1 cellular context compared by ENCODE assay signal in the genomic region with DNA sequence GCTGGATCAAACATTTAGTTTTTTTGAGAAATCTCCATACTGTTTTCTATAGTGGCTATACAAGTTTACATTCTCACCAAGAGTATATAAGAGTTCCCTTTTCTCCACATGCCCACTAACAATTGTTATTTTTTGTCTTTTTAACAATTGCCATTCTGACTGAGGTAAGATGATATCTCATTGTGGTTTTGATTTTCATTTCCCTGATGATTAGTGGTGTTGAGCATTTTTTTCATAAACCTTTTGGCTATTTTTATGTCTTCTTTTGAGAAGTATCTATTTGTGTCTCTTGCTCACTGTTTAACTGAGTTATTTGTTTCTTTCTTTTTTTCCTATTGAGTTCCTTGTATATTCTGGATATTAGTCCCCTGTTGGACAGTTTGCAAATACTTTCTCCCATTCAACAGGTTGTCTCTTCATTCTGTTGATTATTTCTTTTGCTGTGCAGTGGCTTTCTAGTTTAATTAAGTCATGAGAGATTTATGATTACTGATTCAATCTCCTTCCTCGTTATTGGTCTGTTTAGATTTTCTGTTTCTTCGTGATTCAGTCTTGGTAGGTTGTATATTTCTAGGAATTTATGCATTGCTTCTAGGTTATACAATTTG.
TF ChIP-seq lines count a peak whose summit lies in the region.

No MANE protein-coding gene starts in this region.

TF ChIP-seq in HCT116, 20 proteins besides CTCF, POLR2A, EP300 and RAD21 (continued from another document):
- TF ChIP-seq, protein P1, sequence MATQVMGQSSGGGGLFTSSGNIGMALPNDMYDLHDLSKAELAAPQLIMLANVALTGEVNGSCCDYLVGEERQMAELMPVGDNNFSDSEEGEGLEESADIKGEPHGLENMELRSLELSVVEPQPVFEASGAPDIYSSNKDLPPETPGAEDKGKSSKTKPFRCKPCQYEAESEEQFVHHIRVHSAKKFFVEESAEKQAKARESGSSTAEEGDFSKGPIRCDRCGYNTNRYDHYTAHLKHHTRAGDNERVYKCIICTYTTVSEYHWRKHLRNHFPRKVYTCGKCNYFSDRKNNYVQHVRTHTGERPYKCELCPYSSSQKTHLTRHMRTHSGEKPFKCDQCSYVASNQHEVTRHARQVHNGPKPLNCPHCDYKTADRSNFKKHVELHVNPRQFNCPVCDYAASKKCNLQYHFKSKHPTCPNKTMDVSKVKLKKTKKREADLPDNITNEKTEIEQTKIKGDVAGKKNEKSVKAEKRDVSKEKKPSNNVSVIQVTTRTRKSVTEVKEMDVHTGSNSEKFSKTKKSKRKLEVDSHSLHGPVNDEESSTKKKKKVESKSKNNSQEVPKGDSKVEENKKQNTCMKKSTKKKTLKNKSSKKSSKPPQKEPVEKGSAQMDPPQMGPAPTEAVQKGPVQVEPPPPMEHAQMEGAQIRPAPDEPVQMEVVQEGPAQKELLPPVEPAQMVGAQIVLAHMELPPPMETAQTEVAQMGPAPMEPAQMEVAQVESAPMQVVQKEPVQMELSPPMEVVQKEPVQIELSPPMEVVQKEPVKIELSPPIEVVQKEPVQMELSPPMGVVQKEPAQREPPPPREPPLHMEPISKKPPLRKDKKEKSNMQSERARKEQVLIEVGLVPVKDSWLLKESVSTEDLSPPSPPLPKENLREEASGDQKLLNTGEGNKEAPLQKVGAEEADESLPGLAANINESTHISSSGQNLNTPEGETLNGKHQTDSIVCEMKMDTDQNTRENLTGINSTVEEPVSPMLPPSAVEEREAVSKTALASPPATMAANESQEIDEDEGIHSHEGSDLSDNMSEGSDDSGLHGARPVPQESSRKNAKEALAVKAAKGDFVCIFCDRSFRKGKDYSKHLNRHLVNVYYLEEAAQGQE (IDR thresholded peaks at IDR 0.05; ENCODE audit: low read depth): no peak
- TF ChIP-seq SIN3A (IDR thresholded peaks at IDR 0.05; ENCODE audit: low read depth): no peak
- TF ChIP-seq ELF1 (IDR thresholded peaks at IDR 0.05; ENCODE audit: borderline replicate concordance, low read depth): no peak
- no peak for TF ChIP-seq EZH2phosphoT487 (IDR thresholded peaks at IDR 0.05; ENCODE audit: borderline replicate concordance)
- TF ChIP-seq, protein P2, sequence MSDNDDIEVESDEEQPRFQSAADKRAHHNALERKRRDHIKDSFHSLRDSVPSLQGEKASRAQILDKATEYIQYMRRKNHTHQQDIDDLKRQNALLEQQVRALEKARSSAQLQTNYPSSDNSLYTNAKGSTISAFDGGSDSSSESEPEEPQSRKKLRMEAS (IDR thresholded peaks at IDR 0.05): no peak
- no peak for TF ChIP-seq SP1 (IDR thresholded peaks at IDR 0.05; ENCODE audit: low read depth)
